ENCODE assay signal across 8 cellular contexts in genomic region chr6:157021267-157022021, GRCh38.
DNase-seq lines count a peak whose midpoint lies in the region; ATAC-seq and TF ChIP-seq lines count a peak whose summit lies in the region.

No MANE protein-coding gene starts in this region.

- intact Hi-C loops in CD8-positive, alpha-beta T cell (cut with DNase I, micrococcal nuclease): loop anchor here (1.0 to 5.0 kb wide), 11 partner anchors 12 to 1851 kb away; partner anchors contain the start of genes ARID1B (in 2 of the 2), EZR (in 1 of the 2), TFB1M (in 1 of the 2) and ZDHHC14 (in 1 of the 2)

- DNase-seq in CD8-positive, alpha-beta T cell: peak; percentile 75 to 92 (median 89)
- DNase-seq in NCI-H774 (lab: John Stamatoyannopoulos, UW) (peak; percentile 92), memory B cell (ENCODE audit: low spot score in 2 of 2) (peak; percentile 89 to 92)
- DNase-seq in activated CD8-positive, alpha-beta memory T cell treated with anti-CD3 and anti-CD28 coated beads for 1 hour (ENCODE audit: extremely low read depth in 1 of 2, low read depth in 1 of 2): peak; percentile 60 to 78
- peak; percentile 87 for DNase-seq in effector CD4-positive, alpha-beta T cell
- peak; percentile 76 for DNase-seq in stimulated activated CD8-positive, alpha-beta memory T cell treated with anti-CD3 and anti-CD28 coated beads, Interleukin-12 subunit alpha, Interleukin-12 subunit beta, amount 100 ng/mL, for 1 hour (ENCODE audit: low read depth)

- no peaks in the 10 kb centered on the region for H3K27me3 Mint-ChIP-seq in CD8-positive, alpha-beta T cell (ENCODE audit: low read depth)
- H3K27me3 Mint-ChIP-seq in memory B cell: no peaks in the 10 kb centered on the region

- H3K27me3 ChIP-seq in CD8-positive, alpha-beta T cell (ENCODE audit: insufficient read depth, low read length): no peaks in the 10 kb centered on the region

- peaks cover 8% of the 10 kb centered on the region for H3K4me1 ChIP-seq in CD8-positive, alpha-beta T cell (ENCODE audit: insufficient read depth, low read length)

- POLR2A ChIA-PET in CD8-positive, alpha-beta T cell (lab: Charles Lee): interaction anchor here (0.7 to 4.0 kb wide), 17 partner anchors 8 to 854 kb away, joined by 3 to 22 read pairs (median 3); partner anchors contain the start of gene ARID1B

- H3K36me3 ChIP-seq in CD8-positive, alpha-beta T cell (ENCODE audit: insufficient read depth, low read length): no peaks in the 10 kb centered on the region

- CTCF ChIA-PET in CD8-positive, alpha-beta T cell (lab: Charles Lee): interaction anchor here (1.5 kb wide), 1 partner anchor 239 kb away, joined by 4 read pairs; no protein-coding TSS in a partner anchor

- peak overlapping the region; percentile 100 for H3K27ac Mint-ChIP-seq in CD8-positive, alpha-beta T cell
- peak overlapping the region; percentile 88 for H3K27ac Mint-ChIP-seq in memory B cell

- peaks cover 2% of the 10 kb centered on the region for H3K36me3 Mint-ChIP-seq in CD8-positive, alpha-beta T cell
- H3K36me3 Mint-ChIP-seq in memory B cell: peaks cover 1% of the 10 kb centered on the region

- no peak for TF ChIP-seq CTCF in CD8-positive, alpha-beta T cell (IDR thresholded peaks at IDR 0.05)

- no peaks in the 10 kb centered on the region for H3K9me3 Mint-ChIP-seq in CD8-positive, alpha-beta T cell
- H3K9me3 Mint-ChIP-seq in memory B cell: no peaks in the 10 kb centered on the region

- ATAC-seq in CD8-positive, alpha-beta T cell: peak; percentile 75
- ATAC-seq in GM19372 (IDR thresholded peaks at IDR 0.05; ENCODE audit: low read depth, unreplicated experiment) (peak; percentile 76), HG03520 (IDR thresholded peaks at IDR 0.05; ENCODE audit: unreplicated experiment) (peak; percentile 66), memory B cell (ENCODE audit: low read depth) (peak; percentile 76)

- H3K4me3 ChIP-seq in CD8-positive, alpha-beta T cell (ENCODE audit: low read depth, low read length): peak overlapping the region; percentile 66

- H3K4me3 Mint-ChIP-seq in CD8-positive, alpha-beta T cell: peak overlapping the region; percentile 95
- peak overlapping the region; percentile 92 for H3K4me3 Mint-ChIP-seq in memory B cell

- peaks cover 59% of the 10 kb centered on the region for H3K4me1 Mint-ChIP-seq in CD8-positive, alpha-beta T cell (ENCODE audit: low read depth)
- peaks cover 33% of the 10 kb centered on the region for H3K4me1 Mint-ChIP-seq in memory B cell

- peak overlapping the region; percentile 96 for H3K27ac ChIP-seq in CD8-positive, alpha-beta T cell (ENCODE audit: low read depth, low read length)

- no peaks in the 10 kb centered on the region for H3K9me3 ChIP-seq in CD8-positive, alpha-beta T cell (ENCODE audit: low read length)

Comparison
In these comparisons a context has a peak if more than half of its experiments do, and no peak if none do; other contexts are left out.
1. Peak in every context shown above with its lines: DNase-seq, ATAC-seq, H3K4me3 ChIP-seq and H3K27ac ChIP-seq.